Comparison of ENCODE assay signal across 11 cellular contexts in the genomic region with DNA sequence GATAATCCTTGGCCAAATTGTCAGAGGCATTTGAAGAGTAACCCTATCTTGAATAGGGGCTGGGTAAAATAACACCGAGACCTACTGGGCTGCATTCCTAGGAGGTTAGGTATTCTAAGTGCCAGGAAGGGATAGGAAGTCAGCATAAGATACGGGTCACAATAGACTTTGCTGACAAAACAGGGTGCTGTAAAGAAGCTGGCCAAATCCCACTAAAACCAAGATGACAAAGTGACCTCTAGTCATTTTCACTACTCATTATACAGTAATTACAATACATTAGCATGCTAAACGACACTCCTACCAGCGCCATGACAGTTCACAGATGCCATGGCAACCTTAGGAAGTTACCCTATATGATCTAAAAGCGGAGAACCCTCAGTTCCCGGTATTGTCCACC. TPM values are rescaled to one million over a fixed set of nuclear protein-coding genes. Genes with fewer than 3 reads are reported as not detected.
DNase-seq lines count a peak whose midpoint lies in the region; ATAC-seq and TF ChIP-seq lines count a peak whose summit lies in the region.
"Had no signal": no experiment of that assay in that cellular context is flagged by ENCODE, and none has a peak within 500 bp of the region (broad histone marks: within the 10 kb centered on the region; RNA-seq: fewer than 3 reads in every experiment).

No MANE protein-coding gene starts in this region.

- no peaks in the 10 kb centered on the region for H3K27me3 ChIP-seq in neuron (ENCODE audit: insufficient read depth, low read length)
- H3K27me3 ChIP-seq: dorsolateral prefrontal cortex had no signal

- in situ Hi-C loops in GM13977 (cut with MboI; ENCODE audit: low pct_unique_long_range_greater_than_20kb, low sequenced_read_pairs, unreplicated experiment), result no loop called here

- no peak overlapping the region for H3K4me3 ChIP-seq in neuron (ENCODE audit: low read length)

- ATAC-seq in GM21576 (IDR thresholded peaks at IDR 0.05; ENCODE audit: unreplicated experiment) (no peak), HG03342 (IDR thresholded peaks at IDR 0.05; ENCODE audit: unreplicated experiment) (no peak)

- peaks cover 9% of the 10 kb centered on the region for H3K4me1 ChIP-seq in neuron (ENCODE audit: insufficient read depth, low read length)

- H2AFZ ChIP-seq in neuron (ENCODE audit: low read depth, low read length), result peak overlapping the region; percentile 74

- no peak for TF ChIP-seq CTCF in GM13977 (IDR thresholded peaks at IDR 0.05; ENCODE audit: extremely low read depth, insufficient read depth, missing control alignments)

- DNase-seq in ELR (ENCODE audit: low read depth) (peak; percentile 5), OCI-M1 (lab: John Stamatoyannopoulos, UW) (peak; percentile 45), glomerular endothelial cell (ENCODE audit: extremely low read depth, low read depth, low spot score) (peak; percentile 25), KG1 (lab: John Stamatoyannopoulos, UW) (no peak), GM13977 (ENCODE audit: low spot score) (no peak)
- DNase-seq: DMS79, dorsolateral prefrontal cortex, NCI-H1436 had no signal

- H3K9me3 ChIP-seq in neuron (ENCODE audit: low read length), result no peaks in the 10 kb centered on the region

- no peaks in the 10 kb centered on the region for H3K36me3 ChIP-seq in neuron (ENCODE audit: insufficient read depth, low read length)

RNA-seq across cellular contexts. Expression of gene REXO2, which starts 1.0 kb away (rescaled TPM):
- total RNA-seq in glomerular endothelial cell, result 137 and 198 TPM in 2 replicates

RNA-seq across cellular contexts. Expression of gene RBM7, which starts 37.8 kb away (rescaled TPM):
- total RNA-seq in glomerular endothelial cell, result 18.2 and 33.8 TPM in 2 replicates

RNA-seq across cellular contexts. Expression of gene C11orf71, which starts 38.0 kb away (rescaled TPM):
- total RNA-seq in glomerular endothelial cell, result 3.5 and 7.1 TPM in 2 replicates

Comparison
In these comparisons a context has a peak if more than half of its experiments do, and no peak if none do; other contexts are left out.
1. DNase-seq: peak in ELR (single experiment), OCI-M1 (single experiment) and glomerular endothelial cell (single experiment); none in KG1 (single experiment) and GM13977 (single experiment).